In the genomic region with DNA sequence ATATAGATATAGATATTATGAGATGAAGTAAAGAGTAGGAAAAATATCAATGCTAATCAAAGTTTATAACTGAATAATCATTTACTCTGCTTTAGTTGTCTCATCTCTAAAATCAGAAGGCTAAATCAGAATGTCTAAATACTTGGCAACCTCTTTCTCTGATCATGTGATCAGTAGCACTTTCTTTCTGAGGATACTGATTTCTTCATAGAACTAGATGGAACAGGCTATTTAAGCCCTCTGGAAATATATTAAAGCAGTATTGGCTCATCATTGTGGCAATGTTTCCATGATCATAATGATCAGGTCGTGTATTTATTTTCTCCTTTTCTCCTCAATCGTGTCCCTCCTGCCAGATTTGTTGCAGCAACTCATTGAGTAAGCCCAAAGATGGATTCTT, we compare ENCODE assay signal across 8 cellular contexts.
"Had no signal": no experiment of that assay in that cellular context is flagged by ENCODE, and none has a peak within 500 bp of the region (broad histone marks: within the 10 kb centered on the region; RNA-seq: fewer than 3 reads in every experiment).

No MANE protein-coding gene starts in this region.

- H3K27ac Mint-ChIP-seq: GM23338 had no signal

- FAIRE-seq: H1, H54 had no signal

- H2AFZ ChIP-seq: GM23338 had no signal

- ATAC-seq: GM23338 had no signal

- H3K4me3 ChIP-seq: GM23338 had no signal

- H3K4me3 Mint-ChIP-seq: GM23338, H9 had no signal

- H3K27ac ChIP-seq: HL-60 had no signal

- H3K4me1 Mint-ChIP-seq: H9 had no signal

- H3K4me2 ChIP-seq: GM23338 had no signal

- H3K9me3 Mint-ChIP-seq: GM23338, H9 had no signal

- DNase-seq: H9, HCEC 1CT, IMR-90, KG1 had no signal
